In genomic region chr6:88492241-88492640, GRCh38 we compare ENCODE assay signal across 1 cellular context.
TF ChIP-seq lines count a peak whose summit lies in the region.

No MANE protein-coding gene starts in this region.

TF ChIP-seq in GM23338, 12 proteins besides CTCF, POLR2A, EP300 and RAD21 (continued from another document):
- TF ChIP-seq ETS1 (IDR thresholded peaks at IDR 0.05) (no peak), ZNF462 (CRISPR knock-in tag; IDR thresholded peaks at IDR 0.05) (no peak)
